ENCODE assay signal across 17 cellular contexts in genomic region chr7:65230231-65230630, GRCh38.
A peak's percentile ranks its signal among the peaks of the same experiment; 100 is the strongest.
DNase-seq lines count a peak whose midpoint lies in the region; ATAC-seq and TF ChIP-seq lines count a peak whose summit lies in the region.
"Had no signal": no experiment of that assay in that cellular context is flagged by ENCODE, and none has a peak within 500 bp of the region (broad histone marks: within the 10 kb centered on the region; RNA-seq: fewer than 3 reads in every experiment).

No MANE protein-coding gene starts in this region.

- no peak for ATAC-seq in GM18858 (IDR thresholded peaks at IDR 0.05; ENCODE audit: unreplicated experiment)
- no peak for ATAC-seq in GM18517 (IDR thresholded peaks at IDR 0.05; ENCODE audit: unreplicated experiment)
- ATAC-seq: CD8-positive, alpha-beta T cell; HCT116 had no signal

- no peak for TF ChIP-seq CTCF in left ventricle myocardium inferior (IDR thresholded peaks at IDR 0.05; ENCODE audit: borderline replicate concordance)

- H3K27me3 ChIP-seq in left ventricle myocardium inferior (ENCODE audit: low read depth), result peaks cover 4% of the 10 kb centered on the region
- H3K27me3 ChIP-seq: BLaER1 had no signal

- H3K4me1 ChIP-seq in left ventricle myocardium inferior, result no peaks in the 10 kb centered on the region

- peak; percentile 8 for DNase-seq in EL
- DNase-seq in M059J (ENCODE audit: low read depth), result peak; percentile 57
- peak; percentile 1 for DNase-seq in ecto neural progenitor cell (ENCODE audit: low spot score)
- DNase-seq in left ventricle myocardium inferior, result no peak
- DNase-seq: Caco-2; CD4-positive, CD25-positive, alpha-beta regulatory T cell; CD8-positive, alpha-beta T cell; DMS153; DND-41; GF-D8; GM23248; H9 had no signal

- no peaks in the 10 kb centered on the region for H3K36me3 ChIP-seq in left ventricle myocardium inferior
- H3K36me3 ChIP-seq: BLaER1 had no signal

- intact Hi-C loops in left ventricle myocardium inferior (cut with micrococcal nuclease), result no loop called here

- H3K4me3 ChIP-seq in left ventricle myocardium inferior, result no peak overlapping the region
- H3K4me3 ChIP-seq: BLaER1, GM23248 had no signal

- H3K9me3 ChIP-seq in left ventricle myocardium inferior (replicated peaks), result no peaks in the 10 kb centered on the region
- H3K9me3 ChIP-seq: Caco-2 had no signal

- no peak overlapping the region for H3K27ac ChIP-seq in left ventricle myocardium inferior (replicated peaks)
- H3K27ac ChIP-seq: BLaER1, C4-2B, GM23248 had no signal
